ENCODE assay signal across 1 cellular context in the genomic region with DNA sequence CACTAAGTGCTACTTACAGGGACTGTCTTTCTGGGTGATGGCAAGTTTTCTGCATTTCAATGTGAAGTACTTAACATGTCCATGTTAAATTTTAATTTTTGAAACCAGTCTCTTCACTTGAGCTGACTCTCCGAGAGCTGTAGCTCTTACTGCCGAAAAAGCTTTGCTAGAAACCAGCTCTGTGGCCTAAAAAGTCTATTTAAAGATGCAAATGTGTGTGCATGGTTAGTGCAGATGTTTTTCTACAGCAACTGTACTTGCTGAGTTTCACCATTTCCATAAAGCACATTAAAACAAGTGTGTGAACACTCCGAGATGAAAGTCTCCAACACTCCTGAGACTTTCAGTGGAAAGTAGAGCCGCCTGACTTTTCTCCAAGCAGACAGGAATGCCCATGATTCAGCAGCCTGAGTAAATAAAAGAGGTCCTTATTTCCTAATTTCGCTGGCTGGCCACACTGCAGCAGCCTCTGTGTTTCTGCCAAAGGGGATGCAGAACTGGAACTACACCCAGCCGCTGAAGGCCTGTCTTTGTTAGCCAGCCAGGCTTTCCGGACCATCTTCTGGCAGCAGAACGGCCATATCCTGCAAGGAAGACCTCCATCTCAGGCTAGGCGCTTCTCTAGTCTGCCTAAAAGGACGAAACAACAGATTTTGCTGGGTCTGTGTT.
A peak's percentile ranks its signal among the peaks of the same experiment; 100 is the strongest.
TF ChIP-seq lines count a peak whose summit lies in the region.

No MANE protein-coding gene starts in this region.

TF ChIP-seq in endothelial cell of umbilical vein, 7 proteins besides CTCF, POLR2A, EP300 and RAD21 (continued from another document):
- TF ChIP-seq FOS (IDR thresholded peaks at IDR 0.05; ENCODE audit: borderline replicate concordance, insufficient read depth, low read length), result peak; percentile 41
- TF ChIP-seq MYC (IDR thresholded peaks at IDR 0.05; ENCODE audit: low read depth, low read length), result no peak
